In the genomic region with DNA sequence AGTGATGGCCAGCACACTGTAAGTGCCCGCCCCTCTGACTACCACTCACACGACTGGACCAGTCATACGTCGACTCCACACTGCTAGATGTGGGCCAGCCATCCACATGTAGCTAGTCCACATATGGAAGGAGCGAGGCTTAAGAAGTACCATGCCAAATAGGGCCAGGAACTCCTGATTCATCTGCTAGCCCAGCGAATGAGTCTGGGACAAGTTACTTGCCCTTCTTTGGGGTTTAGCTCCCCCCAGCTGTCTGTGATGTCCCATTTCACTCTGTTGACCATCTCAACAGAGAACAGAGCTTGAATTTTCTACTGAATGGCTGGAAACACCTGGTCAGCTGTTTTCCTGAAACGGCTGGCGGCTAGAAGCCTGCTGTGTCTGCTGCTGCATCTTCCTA, we compare ENCODE assay signal across 10 cellular contexts. TPM values are rescaled to one million over a fixed set of nuclear protein-coding genes. Genes with fewer than 3 reads are reported as not detected.
DNase-seq lines count a peak whose midpoint lies in the region; ATAC-seq and TF ChIP-seq lines count a peak whose summit lies in the region.
"Had no signal": no experiment of that assay in that cellular context is flagged by ENCODE, and none has a peak within 500 bp of the region (broad histone marks: within the 10 kb centered on the region; RNA-seq: fewer than 3 reads in every experiment).

No MANE protein-coding gene starts in this region.

- TF ChIP-seq CTCF in heart left ventricle (IDR thresholded peaks at IDR 0.05) (no peak), neural crest cell (conservative IDR thresholded peaks at IDR 0.05) (no peak)

- intact Hi-C loops in heart left ventricle (cut with DNase I), result no loop called here
- intact Hi-C loops in left cardiac atrium (cut with DNase I), result no loop called here

- H3K4me3 Mint-ChIP-seq in neural crest cell, result peak overlapping the region; percentile 20
- H3K4me3 Mint-ChIP-seq: activated CD8-positive, alpha-beta memory T cell treated with anti-CD3 and anti-CD28 coated beads, Interleukin-2, amount 10 ng/mL, durations not matched to agents 7 days and 5 days had no signal

- H3K36me3 ChIP-seq in heart left ventricle (peaks cover 0 to 12% (median 0%) of the 10 kb centered on the region in 9 donors), esophagus (ENCODE audit: control insufficient read depth in 2 of 2, insufficient read depth in 2 of 2, low read length in 1 of 2) (peaks cover 4 to 7% of the 10 kb centered on the region in 2 donors), urinary bladder (ENCODE audit: insufficient read depth) (no peaks in the 10 kb centered on the region)

- DNase-seq in heart left ventricle, result no peak
- DNase-seq in left cardiac atrium, result no peak
- DNase-seq in neural crest cell (ENCODE audit: low read depth, low spot score), result no peak
- no peak for DNase-seq in NCI-H187 treated with DMSO at 0.1 percent for 48 hours (lab: John Stamatoyannopoulos, UW)
- no peak for DNase-seq in T-helper 9 cell
- DNase-seq: activated CD8-positive, alpha-beta memory T cell treated with anti-CD3 and anti-CD28 coated beads, Interleukin-2, amount 10 ng/mL, durations not matched to agents 7 days and 5 days had no signal

- H3K4me1 ChIP-seq in heart left ventricle, result peaks cover 6 to 92% (median 69%) of the 10 kb centered on the region in 12 donors
- peaks cover 12 to 33% of the 10 kb centered on the region in 2 donors for H3K4me1 ChIP-seq in esophagus (ENCODE audit: control insufficient read depth in 2 of 2, insufficient read depth in 2 of 2, low read length in 1 of 2)
- no peaks in the 10 kb centered on the region for H3K4me1 ChIP-seq in urinary bladder (ENCODE audit: insufficient read depth)

- no peaks in the 10 kb centered on the region for H3K9me3 Mint-ChIP-seq in neural crest cell

- H3K27me3 ChIP-seq in heart left ventricle (no peaks in the 10 kb centered on the region), esophagus (ENCODE audit: control insufficient read depth in 1 of 2, insufficient read depth in 2 of 2, low read length in 2 of 2) (no peaks in the 10 kb centered on the region)

- peaks cover 61% of the 10 kb centered on the region for H3K4me1 Mint-ChIP-seq in neural crest cell

- no peak for ATAC-seq in heart left ventricle
- ATAC-seq in left cardiac atrium, result no peak
- ATAC-seq in HG03095 (IDR thresholded peaks at IDR 0.05; ENCODE audit: unreplicated experiment), result no peak
- ATAC-seq: activated CD8-positive, alpha-beta memory T cell treated with anti-CD3 and anti-CD28 coated beads, Interleukin-2, amount 10 ng/mL, durations not matched to agents 7 days and 5 days had no signal

- WGBS in heart left ventricle, 4 donors, result 83 to 88% (median 86%) methylated on average over 7 to 8 of the region's 8 CpGs
- 68 to 78% methylated on average over 8 of the region's 8 CpGs for WGBS in esophagus, 2 donors
- WGBS in urinary bladder, result 60% methylated on average over 8 of the region's 8 CpGs

- peaks cover 4% of the 10 kb centered on the region for H3K27me3 Mint-ChIP-seq in neural crest cell (ENCODE audit: low read depth)
- H3K27me3 Mint-ChIP-seq: activated CD8-positive, alpha-beta memory T cell treated with anti-CD3 and anti-CD28 coated beads, Interleukin-2, amount 10 ng/mL, durations not matched to agents 7 days and 5 days had no signal

- TF ChIP-seq POLR2A in heart left ventricle (IDR thresholded peaks at IDR 0.05), result no peak

- H3K27ac ChIP-seq in heart left ventricle (peak overlapping the region; percentile 21 to 98 (median 70)), esophagus (ENCODE audit: low read depth in 2 of 2, low read length in 1 of 2) (peak overlapping the region; percentile 81 to 91), urinary bladder (ENCODE audit: low read depth) (peak overlapping the region; percentile 3)
- H3K27ac ChIP-seq: SK-N-MC had no signal

- H3K36me3 Mint-ChIP-seq in neural crest cell (ENCODE audit: low read depth), result no peaks in the 10 kb centered on the region

- H3K9me3 ChIP-seq in heart left ventricle (no peaks in the 10 kb centered on the region), esophagus (ENCODE audit: control insufficient read depth in 2 of 2, insufficient read depth in 1 of 2, low read depth in 1 of 2, low read length in 1 of 2) (no peaks in the 10 kb centered on the region)

- H3K4me3 ChIP-seq in heart left ventricle, result no peak overlapping the region
- no peak overlapping the region for H3K4me3 ChIP-seq in esophagus (ENCODE audit: low read depth in 1 of 2, low read length in 2 of 2)
- H3K4me3 ChIP-seq in urinary bladder (ENCODE audit: low read depth, low read length), result no peak overlapping the region
- H3K4me3 ChIP-seq: SK-N-MC had no signal

- no peak overlapping the region for H3K27ac Mint-ChIP-seq in neural crest cell (ENCODE audit: unreplicated experiment)
- H3K27ac Mint-ChIP-seq: activated CD8-positive, alpha-beta memory T cell treated with anti-CD3 and anti-CD28 coated beads, Interleukin-2, amount 10 ng/mL, durations not matched to agents 7 days and 5 days had no signal

RNA-seq across cellular contexts. Expression of a gene that starts 5.8 kb away (rescaled TPM):
- 100 to 1,000 TPM in 2 of 9 donors, 10 to 100 TPM in 7; 35.8 to 325 (median 78.6) TPM for total RNA-seq in heart left ventricle
- polyA plus RNA-seq in heart left ventricle, result 10 to 100 TPM; 46.6 to 81.7 TPM
- 100 to 1,000 TPM in 1 of 2 donors, 10 to 100 TPM in 1; 95.1 to 154 TPM for total RNA-seq in left cardiac atrium
- 100 to 1,000 TPM; 174 to 333 TPM for polyA plus RNA-seq in esophagus
- total RNA-seq in neural crest cell, result 0.41 and 1.5 TPM in 2 replicates
- 719 TPM for total RNA-seq in urinary bladder
- 4,390 TPM for polyA plus RNA-seq in urinary bladder

RNA-seq across cellular contexts. Expression of a gene that starts 32.2 kb away (rescaled TPM):
- total RNA-seq in heart left ventricle (10 to 100 TPM; 18.4 to 48.1 (median 33.4) TPM), left cardiac atrium (10 to 100 TPM; 39.9 to 48.5 TPM), neural crest cell (10.7 and 12.6 TPM in 2 replicates), urinary bladder (15.2 TPM)
- polyA plus RNA-seq in heart left ventricle (10 to 100 TPM; 15.2 to 22.9 TPM), esophagus (10 to 100 TPM; 40.4 to 76.9 TPM), urinary bladder (134 TPM)

RNA-seq across cellular contexts. Expression of a gene that starts 37.8 kb away (rescaled TPM):
- total RNA-seq in heart left ventricle (100 to 1,000 TPM in 1 of 9 donors, 10 to 100 TPM in 8; 58.0 to 107 (median 85.0) TPM), left cardiac atrium (10 to 100 TPM; 20.7 to 34.8 TPM), neural crest cell (44.1 and 47.3 TPM in 2 replicates), urinary bladder (27.5 TPM)
- polyA plus RNA-seq in heart left ventricle (10 to 100 TPM; 30.5 to 37.6 TPM), esophagus (1 to 10 TPM; 3.9 to 4.6 TPM), urinary bladder (19.0 TPM)

Comparison
In these comparisons a context has a peak if more than half of its experiments do, and no peak if none do; other contexts are left out.
1. H3K27ac ChIP-seq: peak in every context shown above with its lines; median percentile 86 in esophagus; 70 in heart left ventricle; 3 in urinary bladder.
2. RNA of a gene that starts 5.8 kb away (total RNA-seq): 719 TPM in urinary bladder (single experiment), 95.1 to 154 TPM in left cardiac atrium and 35.8 to 325 TPM in heart left ventricle; 0.41 to 1.5 TPM in neural crest cell; every median in the first group is over 10 times any median in the second.